Comparison of ENCODE assay signal across 10 cellular contexts in the genomic region with DNA sequence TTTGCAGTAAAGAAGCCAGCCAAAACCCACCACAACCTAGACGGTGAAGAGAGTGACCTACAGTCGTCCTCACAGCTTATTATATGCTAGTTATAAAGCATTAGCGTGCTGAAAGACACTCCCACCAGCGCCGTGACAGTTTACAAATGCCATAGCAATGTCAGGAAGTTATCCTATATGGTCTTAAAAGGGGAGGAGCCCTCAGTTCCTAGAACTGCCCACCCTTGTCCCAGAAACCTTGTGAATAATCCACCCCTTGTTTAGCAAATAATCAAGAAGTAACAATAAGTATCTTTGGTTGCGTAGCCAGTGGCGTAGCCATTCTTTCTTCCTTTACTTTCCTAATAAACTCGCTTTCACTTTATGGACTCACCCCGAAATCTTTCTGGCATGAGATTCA.
DNase-seq lines count a peak whose midpoint lies in the region; ATAC-seq and TF ChIP-seq lines count a peak whose summit lies in the region.
"Had no signal": no experiment of that assay in that cellular context is flagged by ENCODE, and none has a peak within 500 bp of the region (broad histone marks: within the 10 kb centered on the region; RNA-seq: fewer than 3 reads in every experiment).

No MANE protein-coding gene starts in this region.

- ATAC-seq in HG03045 (IDR thresholded peaks at IDR 0.05; ENCODE audit: unreplicated experiment) (no peak), GM19395 (IDR thresholded peaks at IDR 0.05; ENCODE audit: unreplicated experiment) (no peak)

- H3K4me1 Mint-ChIP-seq in progenitor cell of endocrine pancreas (ENCODE audit: low read depth): peaks cover 16% of the 10 kb centered on the region

- H3K27me3 ChIP-seq in HUES6 (ENCODE audit: control insufficient read depth, insufficient read depth, low read length): peaks cover 5% of the 10 kb centered on the region; the same call in 1 of the 2 replicates
- H3K27me3 ChIP-seq in esophagus muscularis mucosa: no peaks in the 10 kb centered on the region

- H3K9me3 ChIP-seq in HUES6 (ENCODE audit: control insufficient read depth, insufficient read depth, low read depth, low read length) (no peaks in the 10 kb centered on the region), esophagus muscularis mucosa (no peaks in the 10 kb centered on the region)

- no peak for TF ChIP-seq POLR2A in esophagus muscularis mucosa (IDR thresholded peaks at IDR 0.05; ENCODE audit: low read depth)

- intact Hi-C loops in esophagus muscularis mucosa (cut with DNase I): no loop called here

- H3K27me3 Mint-ChIP-seq in progenitor cell of endocrine pancreas: peaks cover 42% of the 10 kb centered on the region

- TF ChIP-seq EP300 in esophagus muscularis mucosa (IDR thresholded peaks at IDR 0.05): no peak

- H3K4me1 ChIP-seq in HUES6 (ENCODE audit: control insufficient read depth, insufficient read depth, low read length) (peaks cover 49% of the 10 kb centered on the region), esophagus muscularis mucosa (no peaks in the 10 kb centered on the region)

- H3K4me3 Mint-ChIP-seq in progenitor cell of endocrine pancreas (ENCODE audit: low read depth): peak overlapping the region; percentile 18

- H3K27ac Mint-ChIP-seq in progenitor cell of endocrine pancreas: no peak overlapping the region

- H3K27ac ChIP-seq in HUES6 (ENCODE audit: low read depth, low read length) (peak overlapping the region; percentile 92), esophagus muscularis mucosa (replicated peaks in 1 of 4) (no peak overlapping the region)
- H3K27ac ChIP-seq: RWPE1 had no signal

- no peaks in the 10 kb centered on the region for H3K36me3 Mint-ChIP-seq in progenitor cell of endocrine pancreas (ENCODE audit: insufficient read depth)

- H3K36me3 ChIP-seq in HUES6 (ENCODE audit: control insufficient read depth, insufficient read depth, low read length) (no peaks in the 10 kb centered on the region), esophagus muscularis mucosa (no peaks in the 10 kb centered on the region)

- TF ChIP-seq CTCF in esophagus muscularis mucosa (IDR thresholded peaks at IDR 0.05) (no peak), progenitor cell of endocrine pancreas (IDR thresholded peaks at IDR 0.05; ENCODE audit: unreplicated experiment) (no peak)

- DNase-seq in NCI-H748 (lab: John Stamatoyannopoulos, UW; ENCODE audit: unreplicated experiment) (peak; percentile 19), NCI-H748 treated with DMSO at 0.1 percent for 48 hours (lab: John Stamatoyannopoulos, UW) (no peak), esophagus muscularis mucosa (ENCODE audit: extremely low spot score) (no peak), progenitor cell of endocrine pancreas (ENCODE audit: low spot score, unreplicated experiment) (no peak), NCI-H345 treated with DMSO at 0.1 percent for 48 hours (lab: John Stamatoyannopoulos, UW; ENCODE audit: unreplicated experiment) (no peak)
- DNase-seq: NCI-H1436 treated with DMSO at 0.1 percent for 48 hours had no signal

- 68% methylated on average over 9 of the region's 9 CpGs for WGBS in esophagus muscularis mucosa

- H3K9ac ChIP-seq in HUES6 (ENCODE audit: low read length): peak overlapping the region; percentile 75

- H3K9me3 Mint-ChIP-seq in progenitor cell of endocrine pancreas (ENCODE audit: low read depth): no peaks in the 10 kb centered on the region

- peak overlapping the region; percentile 41 for H3K4me3 ChIP-seq in HUES6 (ENCODE audit: low read depth, low read length)
- H3K4me3 ChIP-seq in esophagus muscularis mucosa: peak overlapping the region; percentile 33 to 52 (median 38)
